In genomic region chr1:21937372-21938121, GRCh38 we compare ENCODE assay signal across 1 cellular context.
TF ChIP-seq lines count a peak whose summit lies in the region.

No MANE protein-coding gene starts in this region.

TF ChIP-seq in K562, 482 proteins besides CTCF, POLR2A, EP300 and RAD21 (continued from another document and continues in another):
- TF ChIP-seq NKRF (IDR thresholded peaks at IDR 0.05; ENCODE audit: borderline replicate concordance) (peak; percentile 81), ZNF197 (CRISPR knock-in tag; IDR thresholded peaks at IDR 0.05; ENCODE audit: low read depth) (no peak), RNF219 (CRISPR knock-in tag; IDR thresholded peaks at IDR 0.05) (no peak), MYNN (IDR thresholded peaks at IDR 0.05) (no peak), MYNN (CRISPR knock-in tag; IDR thresholded peaks at IDR 0.05) (no peak), ZNF764 (CRISPR knock-in tag; IDR thresholded peaks at IDR 0.05; ENCODE audit: low read depth) (no peak), NONO (IDR thresholded peaks at IDR 0.05; ENCODE audit: low read depth in 2 of 2, low read length in 1 of 2) (peak in 1 of 2 experiments; percentile 85; a peak in 2 of 4 replicates), U2AF2 (optimal IDR thresholded peaks at IDR 0.05; ENCODE audit: low read depth, low read length) (no peak), SNAPC5 (CRISPR knock-in tag; IDR thresholded peaks at IDR 0.05) (no peak), TCF3 (CRISPR knock-in tag; IDR thresholded peaks at IDR 0.05) (no peak), SMC3 (conservative IDR thresholded peaks at IDR 0.05; ENCODE audit: insufficient read depth, low read depth, low read length) (no peak), ZNF584 (CRISPR knock-in tag; IDR thresholded peaks at IDR 0.05; ENCODE audit: low read depth) (no peak), POLR2AphosphoS2 (IDR thresholded peaks at IDR 0.05; ENCODE audit: low read length) (no peak), MED1 (CRISPR knock-in tag; IDR thresholded peaks at IDR 0.05; ENCODE audit: borderline replicate concordance) (no peak), ZBTB8A (IDR thresholded peaks at IDR 0.05; ENCODE audit: partially characterized antibody) (no peak), ZZZ3 (IDR thresholded peaks at IDR 0.05) (no peak), HINFP (tag; conservative IDR thresholded peaks at IDR 0.05; ENCODE audit: low read depth) (no peak), ARID2 (IDR thresholded peaks at IDR 0.05) (no peak), PRPF4 (IDR thresholded peaks at IDR 0.05; ENCODE audit: insufficient read depth, low read depth, low read length, poor library complexity, severe bottlenecking) (no peak), PTRF (tag; IDR thresholded peaks at IDR 0.05) (no peak), STAT6 (CRISPR knock-in tag; IDR thresholded peaks at IDR 0.05) (no peak), PCBP2 (IDR thresholded peaks at IDR 0.05; ENCODE audit: low read depth, low read length, poor library complexity, severe bottlenecking) (no peak), SREBF1 (IDR thresholded peaks at IDR 0.05; ENCODE audit: borderline replicate concordance, low read depth, low read length) (no peak), ZNF57 (CRISPR knock-in tag; IDR thresholded peaks at IDR 0.05) (no peak), SRSF9 (IDR thresholded peaks at IDR 0.05; ENCODE audit: borderline replicate concordance, low read depth, low read length) (no peak), COPS2 (conservative IDR thresholded peaks at IDR 0.05) (no peak), CHD1 (IDR thresholded peaks at IDR 0.05; ENCODE audit: low read length) (no peak), KAT2B (IDR thresholded peaks at IDR 0.05; ENCODE audit: low read depth, low read length) (no peak), HDAC6 (IDR thresholded peaks at IDR 0.05; ENCODE audit: low read depth, low read length) (no peak), ZNF431 (CRISPR knock-in tag; IDR thresholded peaks at IDR 0.05) (peak; percentile 34; the same call in 1 of the 2 replicates), FOXP1 (CRISPR knock-in tag; IDR thresholded peaks at IDR 0.05) (0 out of 2 replicates have a peak, but pooled peaks have one; percentile 73), ZBTB12 (CRISPR knock-in tag; IDR thresholded peaks at IDR 0.05) (no peak), E2F3 (CRISPR knock-in tag; IDR thresholded peaks at IDR 0.05) (0 out of 2 replicates have a peak, but pooled peaks have one; percentile 6), NR3C1 (CRISPR knock-in tag; IDR thresholded peaks at IDR 0.05) (no peak), ZNF232 (CRISPR knock-in tag; IDR thresholded peaks at IDR 0.05) (no peak), CREBBP (IDR thresholded peaks at IDR 0.05; ENCODE audit: low read depth, low read length) (no peak), CBX2 (IDR thresholded peaks at IDR 0.05; ENCODE audit: insufficient read depth, low read length, poor library complexity, severe bottlenecking) (no peak), KAT8 (IDR thresholded peaks at IDR 0.05; ENCODE audit: low read depth) (no peak), ZNF41 (CRISPR knock-in tag; conservative IDR thresholded peaks at IDR 0.05) (no peak), ZNF407 (IDR thresholded peaks at IDR 0.05; ENCODE audit: low read depth) (peak; percentile 41; the same call in 1 of the 2 replicates), LARP7 (IDR thresholded peaks at IDR 0.05) (peak; percentile 96), KLF6 (CRISPR knock-in tag; IDR thresholded peaks at IDR 0.05; ENCODE audit: borderline replicate concordance) (no peak), ELK1 (CRISPR knock-in tag; IDR thresholded peaks at IDR 0.05) (no peak), ETS2 (tag; IDR thresholded peaks at IDR 0.05; ENCODE audit: borderline replicate concordance, poor library complexity, severe bottlenecking) (no peak), ILK (tag; IDR thresholded peaks at IDR 0.05; ENCODE audit: borderline replicate concordance, low read depth) (no peak), SIX5 (IDR thresholded peaks at IDR 0.05; ENCODE audit: borderline replicate concordance in 1 of 2, insufficient read depth in 1 of 2, low read depth in 1 of 2, low read length in 2 of 2) (no peak), CBFA2T2 (conservative IDR thresholded peaks at IDR 0.05) (no peak), ARHGAP35 (IDR thresholded peaks at IDR 0.05; ENCODE audit: partially characterized antibody) (peak; percentile 50), PTTG1 (tag; IDR thresholded peaks at IDR 0.05; ENCODE audit: low read depth) (no peak), LEF1 (IDR thresholded peaks at IDR 0.05) (peak; percentile 59)
